Comparison of ENCODE assay signal across 17 cellular contexts in genomic region chr17:17183744-17184143, GRCh38. TPM values are rescaled to one million over a fixed set of nuclear protein-coding genes. Genes with fewer than 3 reads are reported as not detected.
DNase-seq lines count a peak whose midpoint lies in the region; ATAC-seq and TF ChIP-seq lines count a peak whose summit lies in the region.
"Had no signal": no experiment of that assay in that cellular context is flagged by ENCODE, and none has a peak within 500 bp of the region (broad histone marks: within the 10 kb centered on the region; RNA-seq: fewer than 3 reads in every experiment).

No MANE protein-coding gene starts in this region.

- H3K4me3 ChIP-seq in BLaER1 (no peak overlapping the region), left lung (no peak overlapping the region), tibial artery (no peak overlapping the region)
- H3K4me3 ChIP-seq: coronary artery, mucosa of descending colon, sigmoid colon, uterus had no signal

- no peak for ATAC-seq in CD4-positive, alpha-beta T cell (ENCODE audit: poor library complexity)
- ATAC-seq in activated naive CD8-positive, alpha-beta T cell treated with anti-CD3 and anti-CD28 coated beads, Interleukin-2, amount 50 U/mL, for 24 hours: no peak
- peak; percentile 54 for ATAC-seq in left lung
- ATAC-seq in GM21786 (IDR thresholded peaks at IDR 0.05; ENCODE audit: unreplicated experiment): no peak
- ATAC-seq: foreskin keratinocyte, mucosa of descending colon, Panc1, SK-N-SH treated with all-trans-retinoic acid at 6 μM for 48 hours had no signal

- H3K4me2 ChIP-seq in BLaER1: peak overlapping the region; percentile 95

- POLR2A ChIA-PET in CD4-positive, alpha-beta T cell (lab: Charles Lee): interaction anchor here (1.1 to 2.0 kb wide), 5 partner anchors 8 to 53 kb away, joined by 3 to 13 read pairs (median 3); partner anchors contain the start of gene FLCN

- intact Hi-C loops in CD4-positive, alpha-beta T cell (cut with DNase I, micrococcal nuclease): loop anchor here (2.0 kb wide), 2 partner anchors 21 to 53 kb away; partner anchors contain the start of gene FLCN (in 1 of the 2)
- intact Hi-C loops in left lung (cut with DNase I) (no loop called here), tibial artery (cut with DNase I; ENCODE audit: low total_unique reads) (no loop called here)

- CTCF ChIA-PET in CD4-positive, alpha-beta T cell (lab: Charles Lee): interaction anchor here (0.6 kb wide), 1 partner anchor 14 kb away, joined by 3 read pairs; no protein-coding TSS in a partner anchor

- H3K4me3 Mint-ChIP-seq in CD4-positive, alpha-beta T cell: peak overlapping the region; percentile 34
- H3K4me3 Mint-ChIP-seq in activated naive CD8-positive, alpha-beta T cell treated with anti-CD3 and anti-CD28 coated beads, Interleukin-2, amount 50 U/mL, for 24 hours: no peak overlapping the region

- peaks cover 85% of the 10 kb centered on the region for H3K4me1 Mint-ChIP-seq in CD4-positive, alpha-beta T cell (ENCODE audit: low read depth)
- peaks cover 73% of the 10 kb centered on the region for H3K4me1 Mint-ChIP-seq in activated naive CD8-positive, alpha-beta T cell treated with anti-CD3 and anti-CD28 coated beads, Interleukin-2, amount 50 U/mL, for 24 hours

- peak overlapping the region; percentile 7; the same call in 1 of the 2 replicates for H3K9ac ChIP-seq in BLaER1

- H3K4me1 ChIP-seq in BLaER1 (peaks cover 100% of the 10 kb centered on the region), left lung (peaks cover 13 to 45% of the 10 kb centered on the region in 2 donors), tibial artery (peaks cover 0 to 38% (median 17%) of the 10 kb centered on the region in 4 donors)
- H3K4me1 ChIP-seq: uterus had no signal

- H3K27ac ChIP-seq in BLaER1: peak overlapping the region; percentile 78
- H3K27ac ChIP-seq in CD4-positive, alpha-beta T cell (ENCODE audit: low read depth, low read length): peak overlapping the region; percentile 77
- no peak overlapping the region for H3K27ac ChIP-seq in left lung
- H3K27ac ChIP-seq in tibial artery: no peak overlapping the region
- H3K27ac ChIP-seq: coronary artery, epithelial cell of prostate, foreskin keratinocyte, sigmoid colon, uterus had no signal

- peaks cover 54% of the 10 kb centered on the region for H3K36me3 Mint-ChIP-seq in CD4-positive, alpha-beta T cell (ENCODE audit: low read depth)
- peaks cover 30% of the 10 kb centered on the region for H3K36me3 Mint-ChIP-seq in activated naive CD8-positive, alpha-beta T cell treated with anti-CD3 and anti-CD28 coated beads, Interleukin-2, amount 50 U/mL, for 24 hours (ENCODE audit: low read depth)

- peaks cover 41% of the 10 kb centered on the region for H4K20me1 ChIP-seq in BLaER1

- no peak for TF ChIP-seq CTCF in CD4-positive, alpha-beta T cell (IDR thresholded peaks at IDR 0.05)
- TF ChIP-seq CTCF in left lung (IDR thresholded peaks at IDR 0.05) (no peak), tibial artery (IDR thresholded peaks at IDR 0.05) (no peak)

- H3K36me3 ChIP-seq in BLaER1 (peaks cover 52% of the 10 kb centered on the region), left lung (peaks cover 0 to 81% of the 10 kb centered on the region in 2 donors), tibial artery (peaks cover 73 to 89% (median 75%) of the 10 kb centered on the region in 3 donors)
- H3K36me3 ChIP-seq: uterus had no signal

- no peak for DNase-seq in CD4-positive, alpha-beta T cell
- no peak for DNase-seq in activated naive CD8-positive, alpha-beta T cell treated with anti-CD3 and anti-CD28 coated beads, Interleukin-2, amount 50 U/mL, for 24 hours
- no peak for DNase-seq in left lung
- no peak for DNase-seq in AG20443 (ENCODE audit: low spot score)
- no peak for DNase-seq in tibial artery
- DNase-seq: activated gamma-delta T cell, foreskin keratinocyte, mucosa of descending colon, sigmoid colon, uterus had no signal

- H3K27me3 Mint-ChIP-seq in CD4-positive, alpha-beta T cell: no peaks in the 10 kb centered on the region
- no peaks in the 10 kb centered on the region for H3K27me3 Mint-ChIP-seq in activated naive CD8-positive, alpha-beta T cell treated with anti-CD3 and anti-CD28 coated beads, Interleukin-2, amount 50 U/mL, for 24 hours
- H3K27me3 Mint-ChIP-seq: IgD-negative memory B cell had no signal

- H3K9me3 Mint-ChIP-seq in CD4-positive, alpha-beta T cell: no peaks in the 10 kb centered on the region
- H3K9me3 Mint-ChIP-seq in activated naive CD8-positive, alpha-beta T cell treated with anti-CD3 and anti-CD28 coated beads, Interleukin-2, amount 50 U/mL, for 24 hours: no peaks in the 10 kb centered on the region
- H3K9me3 Mint-ChIP-seq: IgD-negative memory B cell had no signal

- peak overlapping the region; percentile 99 for H3K27ac Mint-ChIP-seq in CD4-positive, alpha-beta T cell
- peak overlapping the region; percentile 35 for H3K27ac Mint-ChIP-seq in activated naive CD8-positive, alpha-beta T cell treated with anti-CD3 and anti-CD28 coated beads, Interleukin-2, amount 50 U/mL, for 24 hours

- H3K27me3 ChIP-seq in BLaER1 (no peaks in the 10 kb centered on the region), left lung (no peaks in the 10 kb centered on the region), tibial artery (no peaks in the 10 kb centered on the region)
- H3K27me3 ChIP-seq in CD4-positive, alpha-beta T cell (ENCODE audit: control insufficient read depth, insufficient read depth, low read length): no peaks in the 10 kb centered on the region
- H3K27me3 ChIP-seq: foreskin keratinocyte, sigmoid colon, uterus had no signal

- H3K9me3 ChIP-seq in BLaER1 (no peaks in the 10 kb centered on the region), left lung (no peaks in the 10 kb centered on the region), tibial artery (no peaks in the 10 kb centered on the region)
- no peaks in the 10 kb centered on the region for H3K9me3 ChIP-seq in CD4-positive, alpha-beta T cell (ENCODE audit: control insufficient read depth, low read length)
- H3K9me3 ChIP-seq: mucosa of descending colon, sigmoid colon, uterus had no signal

RNA-seq across cellular contexts. Expression of gene PLD6, which starts 22.4 kb away (rescaled TPM):
- total RNA-seq in CD4-positive, alpha-beta T cell: 1 to 10 TPM; 7.1 to 7.5 TPM
- total RNA-seq in left lung: 1 to 10 TPM; 3.4 to 5.6 TPM

RNA-seq across cellular contexts. Expression of gene FLCN, which starts 53.2 kb away (rescaled TPM):
- total RNA-seq in CD4-positive, alpha-beta T cell: 10 to 100 TPM; 12.1 to 15.9 TPM
- total RNA-seq in left lung: 10 to 100 TPM; 73.4 to 80.1 TPM

Comparison
In these comparisons a context has a peak if more than half of its experiments do, and no peak if none do; other contexts are left out.
1. H3K27ac ChIP-seq: peak in BLaER1 (single experiment) and CD4-positive, alpha-beta T cell (single experiment); none in left lung (0 of 2) and tibial artery (0 of 2).
2. RNA of gene FLCN, which starts 53.2 kb away (total RNA-seq): 73.4 to 80.1 TPM in left lung; 12.1 to 15.9 TPM in CD4-positive, alpha-beta T cell; every median in the first group is over 4 times any median in the second.
3. intact Hi-C loops: an anchor here in CD4-positive, alpha-beta T cell (2.0 kb wide); none called in left lung and tibial artery.